In genomic region chr14:91866061-91866460, GRCh38 we compare ENCODE assay signal across 1 cellular context.
TF ChIP-seq lines count a peak whose summit lies in the region.

No MANE protein-coding gene starts in this region.

TF ChIP-seq in HepG2, 621 proteins besides CTCF, POLR2A, EP300 and RAD21:
- TF ChIP-seq ZNF710 (CRISPR knock-in tag; IDR thresholded peaks at IDR 0.05; ENCODE audit: borderline replicate concordance) (no peak), ZNF326 (CRISPR knock-in tag; IDR thresholded peaks at IDR 0.05; ENCODE audit: borderline replicate concordance) (no peak), FLYWCH1 (CRISPR knock-in tag; IDR thresholded peaks at IDR 0.05) (no peak), MTF1 (CRISPR knock-in tag; IDR thresholded peaks at IDR 0.05) (no peak), ZNF639 (CRISPR knock-in tag; conservative IDR thresholded peaks at IDR 0.05) (no peak), ZNF282 (IDR thresholded peaks at IDR 0.05; ENCODE audit: partially characterized antibody) (no peak), BRCA1 (CRISPR knock-in tag; IDR thresholded peaks at IDR 0.05) (no peak), FOXC1 (CRISPR knock-in tag; IDR thresholded peaks at IDR 0.05; ENCODE audit: borderline replicate concordance) (no peak)
